ENCODE assay signal across 26 cellular contexts in genomic region chr7:98679741-98680140, GRCh38.
"Had no signal": no experiment of that assay in that cellular context is flagged by ENCODE, and none has a peak within 500 bp of the region (broad histone marks: within the 10 kb centered on the region; RNA-seq: fewer than 3 reads in every experiment).

No MANE protein-coding gene starts in this region.

- H3K36me3 ChIP-seq: brain microvascular endothelial cell, heart left ventricle had no signal

- DNase-seq: activated CD4-positive, alpha-beta memory T cell treated with anti-CD3 and anti-CD28 coated beads, Interleukin-2, amount 10 ng/mL, durations not matched to agents 7 days and 5 days; activated CD4-positive, alpha-beta T cell treated with anti-CD3 and anti-CD28 coated beads for 1 hour; activated CD4-positive, alpha-beta T cell treated with anti-CD3 and anti-CD28 coated beads for 4 hours; activated CD4-positive, alpha-beta T cell treated with anti-CD3 and anti-CD28 coated beads, Interleukin-2, amount 10 ng/mL, durations not matched to agents 7 days and 5 days; activated CD4-positive, alpha-beta T cell treated with anti-CD3 and anti-CD28 coated beads, Interleukin-2, amount 50 U/mL, for 4 hours; activated CD8-positive, alpha-beta memory T cell treated with anti-CD3 and anti-CD28 coated beads, Interleukin-2, amount 50 U/mL, for 48 hours; activated gamma-delta T cell treated with Interleukin-2 at 50 U/mL for 16 hours; activated naive CD4-positive, alpha-beta T cell treated with anti-CD3 and anti-CD28 coated beads, Interleukin-2, amount 50 U/mL, for 16 hours; activated naive CD4-positive, alpha-beta T cell treated with Interleukin-2 at 50 U/mL for 16 hours; activated T-cell treated with anti-CD3 and anti-CD28 coated beads for 4 hours; activated T-cell treated with anti-CD3 and anti-CD28 coated beads, Interleukin-2, amount 50 U/mL, for 24 hours; activated T-cell treated with anti-CD3 and anti-CD28 coated beads, Interleukin-2, amount 50 U/mL, for 72 hours; amniotic stem cell; anterior cingulate cortex; brain microvascular endothelial cell; dorsolateral prefrontal cortex; effector memory CD4-positive, alpha-beta T cell; endodermal cell; foreskin fibroblast; glutamatergic neuron; heart left ventricle; T-helper 2 cell had no signal

- H3K27me3 ChIP-seq: brain microvascular endothelial cell had no signal

- H3K4me1 ChIP-seq: heart left ventricle had no signal

- H3K27ac ChIP-seq: brain microvascular endothelial cell, coronary artery, dorsolateral prefrontal cortex, heart left ventricle had no signal

- FAIRE-seq: astrocyte, bronchial epithelial cell, frontal cortex had no signal

- H3K4me3 ChIP-seq: coronary artery, dorsolateral prefrontal cortex, heart left ventricle had no signal
